24 cellular contexts compared by ENCODE assay signal in genomic region chr1:119720866-119721440, GRCh38. TPM values are rescaled to one million over a fixed set of nuclear protein-coding genes. Genes with fewer than 3 reads are reported as not detected.
"Had no signal": no experiment of that assay in that cellular context is flagged by ENCODE, and none has a peak within 500 bp of the region (broad histone marks: within the 10 kb centered on the region; RNA-seq: fewer than 3 reads in every experiment).

No MANE protein-coding gene starts in this region.

- H3K9ac ChIP-seq: neural progenitor cell had no signal

- H3K27me3 ChIP-seq: colonic mucosa, gastrocnemius medialis, neural progenitor cell, testis, upper lobe of right lung had no signal

- H3K9me3 ChIP-seq: colonic mucosa, gastrocnemius medialis, left ventricle myocardium inferior, testis, upper lobe of right lung had no signal

- H3K4me2 ChIP-seq: neural progenitor cell, smooth muscle cell had no signal

- H2AFZ ChIP-seq: neural progenitor cell had no signal

- H3K4me3 Mint-ChIP-seq: activated CD4-positive, alpha-beta memory T cell treated with anti-CD3 and anti-CD28 coated beads, Interleukin-2, amount 10 ng/mL, durations not matched to agents 7 days and 5 days; activated naive CD8-positive, alpha-beta T cell treated with anti-CD3 and anti-CD28 coated beads, Interleukin-2, amount 10 ng/mL, durations not matched to agents 7 days and 5 days; activated T-helper 17 cell treated with anti-CD3 and anti-CD28 coated beads, Interleukin-2, amount 50 U/mL, for 72 hours; central memory CD8-positive, alpha-beta T cell; neural progenitor cell; stimulated activated effector memory CD8-positive, alpha-beta T cell treated with anti-CD3 and anti-CD28 coated beads, Interleukin-12 subunit alpha, Interleukin-12 subunit beta, amount 100 ng/mL, for 72 hours had no signal

- H3K4me3 ChIP-seq: colonic mucosa, gastrocnemius medialis, left ventricle myocardium inferior, neural progenitor cell, smooth muscle cell, testis, upper lobe of right lung had no signal

- H3K9me3 Mint-ChIP-seq: activated CD4-positive, alpha-beta memory T cell treated with anti-CD3 and anti-CD28 coated beads, Interleukin-2, amount 10 ng/mL, durations not matched to agents 7 days and 5 days; activated naive CD8-positive, alpha-beta T cell treated with anti-CD3 and anti-CD28 coated beads, Interleukin-2, amount 10 ng/mL, durations not matched to agents 7 days and 5 days; activated T-helper 17 cell treated with anti-CD3 and anti-CD28 coated beads, Interleukin-2, amount 50 U/mL, for 72 hours; central memory CD8-positive, alpha-beta T cell; neural progenitor cell; stimulated activated effector memory CD8-positive, alpha-beta T cell treated with anti-CD3 and anti-CD28 coated beads, Interleukin-12 subunit alpha, Interleukin-12 subunit beta, amount 100 ng/mL, for 72 hours had no signal

- H3K27ac ChIP-seq: colonic mucosa, gastrocnemius medialis, left ventricle myocardium inferior, neural progenitor cell, testis, upper lobe of right lung had no signal

- ATAC-seq: activated T-helper 17 cell treated with anti-CD3 and anti-CD28 coated beads, Interleukin-2, amount 50 U/mL, for 72 hours; gastrocnemius medialis; sciatic nerve; stimulated activated effector memory CD8-positive, alpha-beta T cell treated with anti-CD3 and anti-CD28 coated beads, Interleukin-12 subunit alpha, Interleukin-12 subunit beta, amount 100 ng/mL, for 72 hours; upper lobe of right lung had no signal

- H3K4me1 Mint-ChIP-seq: activated T-helper 17 cell treated with anti-CD3 and anti-CD28 coated beads, Interleukin-2, amount 50 U/mL, for 72 hours; stimulated activated effector memory CD8-positive, alpha-beta T cell treated with anti-CD3 and anti-CD28 coated beads, Interleukin-12 subunit alpha, Interleukin-12 subunit beta, amount 100 ng/mL, for 72 hours had no signal

- DNase-seq: activated CD4-positive, alpha-beta memory T cell treated with anti-CD3 and anti-CD28 coated beads, Interleukin-2, amount 10 ng/mL, durations not matched to agents 7 days and 5 days; activated CD4-positive, alpha-beta T cell treated with anti-CD3 and anti-CD28 coated beads for 4 hours; activated naive CD4-positive, alpha-beta T cell; activated naive CD8-positive, alpha-beta T cell treated with anti-CD3 and anti-CD28 coated beads, Interleukin-2, amount 10 ng/mL, durations not matched to agents 7 days and 5 days; activated T-cell treated with anti-CD3 and anti-CD28 coated beads, Interleukin-2, amount 50 U/mL, for 1 hour; colonic mucosa; gastrocnemius medialis; head of caudate nucleus; kidney glomerular epithelial cell; left ventricle myocardium inferior; mammary epithelial cell; midbrain; stimulated activated CD4-positive, alpha-beta T cell treated with anti-CD3 and anti-CD28 coated beads, Interleukin-4, amount 100 ng/mL, for 24 hours; testis; upper lobe of right lung had no signal

- H3K27ac Mint-ChIP-seq: activated CD4-positive, alpha-beta memory T cell treated with anti-CD3 and anti-CD28 coated beads, Interleukin-2, amount 10 ng/mL, durations not matched to agents 7 days and 5 days; activated naive CD8-positive, alpha-beta T cell treated with anti-CD3 and anti-CD28 coated beads, Interleukin-2, amount 10 ng/mL, durations not matched to agents 7 days and 5 days; activated T-helper 17 cell treated with anti-CD3 and anti-CD28 coated beads, Interleukin-2, amount 50 U/mL, for 72 hours; neural progenitor cell; stimulated activated effector memory CD8-positive, alpha-beta T cell treated with anti-CD3 and anti-CD28 coated beads, Interleukin-12 subunit alpha, Interleukin-12 subunit beta, amount 100 ng/mL, for 72 hours had no signal

- H3K36me3 ChIP-seq: colonic mucosa, gastrocnemius medialis, neural progenitor cell, upper lobe of right lung had no signal

- H3K4me1 ChIP-seq: colonic mucosa, gastrocnemius medialis, left ventricle myocardium inferior, upper lobe of right lung had no signal

- H3K27me3 Mint-ChIP-seq: activated CD4-positive, alpha-beta memory T cell treated with anti-CD3 and anti-CD28 coated beads, Interleukin-2, amount 10 ng/mL, durations not matched to agents 7 days and 5 days; activated naive CD8-positive, alpha-beta T cell treated with anti-CD3 and anti-CD28 coated beads, Interleukin-2, amount 10 ng/mL, durations not matched to agents 7 days and 5 days; activated T-helper 17 cell treated with anti-CD3 and anti-CD28 coated beads, Interleukin-2, amount 50 U/mL, for 72 hours; central memory CD8-positive, alpha-beta T cell had no signal

RNA-seq across cellular contexts. Expression of gene HMGCS2, which starts 47.8 kb away (rescaled TPM):
- total RNA-seq: activated CD4-positive, alpha-beta memory T cell treated with anti-CD3 and anti-CD28 coated beads, Interleukin-2, amount 10 ng/mL, durations not matched to agents 7 days and 5 days; activated naive CD8-positive, alpha-beta T cell treated with anti-CD3 and anti-CD28 coated beads, Interleukin-2, amount 10 ng/mL, durations not matched to agents 7 days and 5 days; activated T-helper 17 cell treated with anti-CD3 and anti-CD28 coated beads, Interleukin-2, amount 50 U/mL, for 72 hours; mammary epithelial cell; myocyte; osteocyte; sciatic nerve; smooth muscle cell; T-helper 2 cell treated with Interferon-gamma antibody and Interleukin-4, amounts not matched to agents 100 ng/mL and 5 ng/mL, for 36 hours; upper lobe of right lung had no signal
- polyA plus RNA-seq: mammary epithelial cell, smooth muscle cell had no signal
